22 cellular contexts compared by ENCODE assay signal in genomic region chr4:76523593-76523992, GRCh38.
"Had no signal": no experiment of that assay in that cellular context is flagged by ENCODE, and none has a peak within 500 bp of the region (broad histone marks: within the 10 kb centered on the region; RNA-seq: fewer than 3 reads in every experiment).

No MANE protein-coding gene starts in this region.

- H3K4me3 ChIP-seq: lower lobe of right lung, right lobe of liver, skin epidermis, suprapubic skin, tibial nerve had no signal

- ATAC-seq: activated CD4-positive, CD25-positive, alpha-beta regulatory T cell treated with anti-CD3 and anti-CD28 coated beads, Interleukin-2, amount 50 U/mL, for 24 hours; activated T-cell treated with anti-CD3 and anti-CD28 coated beads, Interleukin-2, amount 50 U/mL, for 72 hours; lower lobe of right lung; right lobe of liver; stimulated activated naive CD8-positive, alpha-beta T cell treated with anti-CD3 and anti-CD28 coated beads, Interleukin-15, amount 100 ng/mL, for 72 hours had no signal

- H3K27ac ChIP-seq: lower lobe of right lung, skin epidermis, suprapubic skin, tibial nerve, VCaP had no signal

- H3K36me3 ChIP-seq: lower lobe of right lung, right lobe of liver, suprapubic skin, tibial nerve had no signal

- H3K4me1 ChIP-seq: suprapubic skin, tibial nerve had no signal

- DNase-seq: activated CD4-positive, alpha-beta memory T cell treated with anti-CD3 and anti-CD28 coated beads, Interleukin-2, amount 10 ng/mL, durations not matched to agents 7 days and 5 days; activated CD4-positive, alpha-beta T cell treated with anti-CD3 and anti-CD28 coated beads, Interleukin-2, amount 10 ng/mL, durations not matched to agents 24 days and 14 days; activated effector memory CD4-positive, alpha-beta T cell treated with Interleukin-2 at 50 U/mL for 16 hours; activated naive CD4-positive, alpha-beta T cell treated with anti-CD3 and anti-CD28 coated beads for 36 hours; activated naive CD8-positive, alpha-beta T cell treated with anti-CD3 and anti-CD28 coated beads, Interleukin-2, amount 10 ng/mL, durations not matched to agents 7 days and 5 days; activated T-cell treated with anti-CD3 and anti-CD28 coated beads, Interleukin-2, amount 50 U/mL, for 72 hours; amniotic stem cell; dermis blood vessel endothelial cell; effector CD8-positive, alpha-beta T cell; islet precursor cell; left cardiac atrium; lower lobe of right lung; mesendoderm; naive B cell; stimulated activated CD4-positive, alpha-beta T cell treated with anti-CD3 and anti-CD28 coated beads, Interleukin-1b, Interleukin-23, amount 100 ng/mL, for 48 hours; stimulated activated naive CD8-positive, alpha-beta T cell treated with anti-CD3 and anti-CD28 coated beads, Interleukin-15, amount 100 ng/mL, for 72 hours had no signal

- H3K27me3 ChIP-seq: right lobe of liver, suprapubic skin, tibial nerve had no signal

- H3K9me3 ChIP-seq: lower lobe of right lung, right lobe of liver, suprapubic skin had no signal
